Comparison of ENCODE assay signal across 8 cellular contexts in genomic region chr6:38058022-38058421, GRCh38.
DNase-seq lines count a peak whose midpoint lies in the region; ATAC-seq and TF ChIP-seq lines count a peak whose summit lies in the region.

No MANE protein-coding gene starts in this region.

- no peak overlapping the region for H3K27ac ChIP-seq in testis

- H3K4me1 Mint-ChIP-seq in activated naive CD4-positive, alpha-beta T cell treated with anti-CD3 and anti-CD28 coated beads, Interleukin-2, amount 50 U/mL, for 24 hours = peaks cover 49% of the 10 kb centered on the region

- no peak overlapping the region for H3K4me3 Mint-ChIP-seq in activated naive CD4-positive, alpha-beta T cell treated with anti-CD3 and anti-CD28 coated beads, Interleukin-2, amount 50 U/mL, for 24 hours

- intact Hi-C loops in sciatic nerve (cut with DNase I) (no loop called here), testis (cut with DNase I; ENCODE audit: low total_unique reads) (no loop called here)

- TF ChIP-seq CTCF in GM12865 (IDR thresholded peaks at IDR 0.05; ENCODE audit: insufficient read depth, low read depth, low read length, missing control alignments) (no peak), testis (IDR thresholded peaks at IDR 0.05) (no peak)

- no peaks in the 10 kb centered on the region for H3K9me3 Mint-ChIP-seq in activated naive CD4-positive, alpha-beta T cell treated with anti-CD3 and anti-CD28 coated beads, Interleukin-2, amount 50 U/mL, for 24 hours

- ATAC-seq in sciatic nerve (no peak), HG02840 (IDR thresholded peaks at IDR 0.05; ENCODE audit: low FRiP score, unreplicated experiment) (no peak)

- H3K9me3 ChIP-seq in MG63 (no peaks in the 10 kb centered on the region), testis (no peaks in the 10 kb centered on the region)

- peaks cover 16% of the 10 kb centered on the region for H3K36me3 Mint-ChIP-seq in activated naive CD4-positive, alpha-beta T cell treated with anti-CD3 and anti-CD28 coated beads, Interleukin-2, amount 50 U/mL, for 24 hours

- no peak for TF ChIP-seq POLR2A in testis (IDR thresholded peaks at IDR 0.05)

- H3K27ac Mint-ChIP-seq in activated naive CD4-positive, alpha-beta T cell treated with anti-CD3 and anti-CD28 coated beads, Interleukin-2, amount 50 U/mL, for 24 hours = peak overlapping the region; percentile 13

- H3K36me3 ChIP-seq in MG63 = peaks cover 22% of the 10 kb centered on the region
- H3K36me3 ChIP-seq in testis (ENCODE audit: low read depth, missing control alignments) = no peaks in the 10 kb centered on the region

- H3K27me3 Mint-ChIP-seq in activated naive CD4-positive, alpha-beta T cell treated with anti-CD3 and anti-CD28 coated beads, Interleukin-2, amount 50 U/mL, for 24 hours = no peaks in the 10 kb centered on the region

- H3K27me3 ChIP-seq in MG63 = no peaks in the 10 kb centered on the region
- no peaks in the 10 kb centered on the region for H3K27me3 ChIP-seq in testis

- peak; percentile 59 for DNase-seq in GM12865 (ENCODE audit: low read depth)
- peak; percentile 6 for DNase-seq in MG63
- peak; percentile 2 to 56 (median 36) for DNase-seq in stimulated activated CD4-positive, alpha-beta T cell treated with anti-CD3 and anti-CD28 coated beads, Interleukin-1b, Interleukin-23, amount 100 ng/mL, for 24 hours (ENCODE audit: low read depth in 4 of 4, low spot score in 1 of 4)
- no peak for DNase-seq in LoVo (ENCODE audit: low spot score)
- no peak for DNase-seq in sciatic nerve (ENCODE audit: low spot score)
- no peak for DNase-seq in testis

- H3K4me1 ChIP-seq in testis = no peaks in the 10 kb centered on the region

- H3K4me3 ChIP-seq in GM12865 (ENCODE audit: low read depth, low read length) (no peak overlapping the region), MG63 (no peak overlapping the region), testis (no peak overlapping the region)

Comparison
In these comparisons a context has a peak if more than half of its experiments do, and no peak if none do; other contexts are left out.
1. DNase-seq: peak in GM12865 (single experiment), MG63 (single experiment) and stimulated activated CD4-positive, alpha-beta T cell treated with anti-CD3 and anti-CD28 coated beads, Interleukin-1b, Interleukin-23, amount 100 ng/mL, for 24 hours (4 of 4); none in LoVo (single experiment), sciatic nerve (single experiment) and testis (single experiment).